Comparison of ENCODE assay signal across 25 cellular contexts in the genomic region with DNA sequence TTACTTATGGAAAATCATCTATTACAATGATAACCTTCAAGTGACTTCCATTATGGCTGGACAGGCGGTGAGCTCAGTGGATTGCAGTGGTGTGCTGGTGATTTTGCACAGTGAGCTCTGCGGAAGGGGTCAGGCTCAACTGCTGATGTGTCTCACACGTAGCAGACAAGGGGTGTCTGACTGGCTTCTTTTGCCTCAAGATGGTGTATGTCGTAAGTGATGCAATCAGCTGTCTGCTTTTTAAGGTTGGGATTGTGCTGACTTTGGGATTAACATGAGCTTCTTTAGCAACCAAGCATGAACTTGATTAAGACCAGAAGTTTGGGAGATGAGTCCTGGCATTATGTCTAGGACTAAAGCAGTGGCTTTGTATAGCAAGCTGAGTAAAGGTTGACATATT. TPM values are rescaled to one million over a fixed set of nuclear protein-coding genes. Genes with fewer than 3 reads are reported as not detected.
A peak's percentile ranks its signal among the peaks of the same experiment; 100 is the strongest.
DNase-seq lines count a peak whose midpoint lies in the region; ATAC-seq, FAIRE-seq and TF ChIP-seq lines count a peak whose summit lies in the region.
"Had no signal": no experiment of that assay in that cellular context is flagged by ENCODE, and none has a peak within 500 bp of the region (broad histone marks: within the 10 kb centered on the region; RNA-seq: fewer than 3 reads in every experiment).

No MANE protein-coding gene starts in this region.

- no TSS peak for BruUV-seq in K562 (replicated peaks; lab: Mats Ljungman, UMichigan)

- no peak overlapping the region for H3K27ac Mint-ChIP-seq in activated CD8-positive, alpha-beta T cell treated with anti-CD3 and anti-CD28 coated beads, Interleukin-2, amount 10 ng/mL, durations not matched to agents 7 days and 5 days
- H3K27ac Mint-ChIP-seq in activated CD8-positive, alpha-beta T cell treated with anti-CD3 and anti-CD28 coated beads for 36 hours, result no peak overlapping the region
- H3K27ac Mint-ChIP-seq in endodermal cell, result no peak overlapping the region
- H3K27ac Mint-ChIP-seq: activated naive CD8-positive, alpha-beta T cell; effector memory CD8-positive, alpha-beta T cell; HFFc6; stimulated activated naive B cell treated with anti-CD40 and anti-IgM and Interleukin-4, amounts not matched to agents 10 μg/mL and 1 μg/mL and 100 μg/mL, for 72 hours had no signal

- no peak for FAIRE-seq in K562 (lab: Jason Lieb, UNC)
- FAIRE-seq: GM12892, GM19239, islet of Langerhans, small intestine, TTC549 had no signal

- peak overlapping the region; percentile 14; the same call in 1 of the 2 replicates for H3K4me2 ChIP-seq in K562 (ENCODE audit: insufficient read depth, low read length)
- H3K4me2 ChIP-seq: PC-9 had no signal

- H3K36me3 ChIP-seq in K562 (ENCODE audit: control insufficient read depth, insufficient read depth, low read length) (peaks cover 60% of the 10 kb centered on the region), uterus (no peaks in the 10 kb centered on the region), endodermal cell (ENCODE audit: control insufficient read depth, insufficient read depth, low read length) (peaks cover 65% of the 10 kb centered on the region)

- H2AFZ ChIP-seq in K562 (ENCODE audit: low read depth, low read length), result no peak overlapping the region
- H2AFZ ChIP-seq: PC-9 had no signal

- peak overlapping the region in 1 of 2 experiments; percentile 38; a peak in 2 of 4 replicates for H3K9ac ChIP-seq in K562 (ENCODE audit: insufficient read depth in 1 of 2, low read depth in 2 of 2, low read length in 2 of 2)
- no peak overlapping the region for H3K9ac ChIP-seq in endodermal cell (ENCODE audit: extremely low read depth, low read length, poor library complexity, severe bottlenecking)

- in situ Hi-C loops in K562 (cut with MboI), result no loop called here

- H3K4me1 Mint-ChIP-seq in activated CD8-positive, alpha-beta T cell treated with anti-CD3 and anti-CD28 coated beads, Interleukin-2, amount 10 ng/mL, durations not matched to agents 7 days and 5 days (ENCODE audit: low read depth), result peaks cover 1% of the 10 kb centered on the region
- H3K4me1 Mint-ChIP-seq in activated CD8-positive, alpha-beta T cell treated with anti-CD3 and anti-CD28 coated beads for 36 hours (ENCODE audit: low read depth), result peaks cover 2% of the 10 kb centered on the region
- H3K4me1 Mint-ChIP-seq in endodermal cell, result peaks cover 13% of the 10 kb centered on the region
- H3K4me1 Mint-ChIP-seq: stimulated activated naive B cell treated with anti-CD40 and anti-IgM and Interleukin-4, amounts not matched to agents 10 μg/mL and 1 μg/mL and 100 μg/mL, for 72 hours had no signal

- H3K27me3 ChIP-seq in K562 (ENCODE audit: control insufficient read depth in 2 of 2, insufficient read depth in 2 of 2, low read length in 2 of 2), result no peaks in the 10 kb centered on the region
- H3K27me3 ChIP-seq in uterus, result no peaks in the 10 kb centered on the region
- H3K27me3 ChIP-seq in endodermal cell (ENCODE audit: control insufficient read depth, insufficient read depth, low read length, poor library complexity, severe bottlenecking), result no peaks in the 10 kb centered on the region
- H3K27me3 ChIP-seq: tibial artery had no signal

- H4K20me1 ChIP-seq in K562 (replicated peaks; ENCODE audit: control insufficient read depth, insufficient read depth, low read length), result 0 out of 2 replicates have a peak, but pooled peaks cover 3% of the 10 kb centered on the region

- DNase-seq in activated CD8-positive, alpha-beta T cell treated with anti-CD3 and anti-CD28 coated beads, Interleukin-2, amount 10 ng/mL, durations not matched to agents 7 days and 5 days, result peak; percentile 1
- no peak for DNase-seq in activated CD8-positive, alpha-beta T cell treated with anti-CD3 and anti-CD28 coated beads for 36 hours
- DNase-seq in K562 (ENCODE audit: extremely low read depth in 1 of 4, low spot score in 3 of 4) (peak in 1 of 4 experiments; percentile 36), fibroblast of villous mesenchyme (ENCODE audit: low read depth) (peak; percentile 95), uterus (peak; percentile 31 to 48), endodermal cell (no peak), cortex of kidney (lab: John Stamatoyannopoulos, UW) (no peak), hepatic stellate cell (ENCODE audit: low spot score) (no peak)
- DNase-seq: 8988T; Caco-2; effector memory CD8-positive, alpha-beta T cell; HFFc6; Kasumi-1; NCI-H226; PC-9; SIG-M5; small intestine; stimulated activated naive B cell treated with anti-CD40 and anti-IgM and Interleukin-4, amounts not matched to agents 10 μg/mL and 1 μg/mL and 100 μg/mL, for 72 hours; tibial artery had no signal

- no peaks in the 10 kb centered on the region for H3K9me1 ChIP-seq in K562 (ENCODE audit: control insufficient read depth, insufficient read depth, low read length)

- CTCF ChIA-PET in activated CD8-positive, alpha-beta T cell treated with anti-CD3 and anti-CD28 coated beads, Interleukin-2, amount 10 ng/mL, durations not matched to agents 7 days and 5 days (lab: Charles Lee), result interaction anchor here (1.1 kb wide), 1 partner anchor 61 kb away, joined by 4 read pairs; no protein-coding TSS in a partner anchor
- CTCF ChIA-PET in activated CD8-positive, alpha-beta T cell treated with anti-CD3 and anti-CD28 coated beads for 36 hours (lab: Charles Lee), result no interaction called here
- CTCF ChIA-PET in K562 (lab: Yijun Ruan, JAX; ENCODE audit: low intra/inter-chr PET ratio), result no interaction called here

- no peak for TF ChIP-seq POLR2A in K562 (conservative IDR thresholded peaks at IDR 0.05)
- TF ChIP-seq POLR2A in uterus (IDR thresholded peaks at IDR 0.05), result no peak

- no peak overlapping the region; the same call in 1 of the 3 replicates for H3K27ac ChIP-seq in K562 (ENCODE audit: extremely low read depth, low read depth, low read length)
- H3K27ac ChIP-seq in uterus, result peak overlapping the region; percentile 23 to 84
- H3K27ac ChIP-seq in endodermal cell (ENCODE audit: low read depth, low read length), result no peak overlapping the region
- H3K27ac ChIP-seq: PC-9, tibial artery had no signal

- H3K9me3 Mint-ChIP-seq in activated CD8-positive, alpha-beta T cell treated with anti-CD3 and anti-CD28 coated beads, Interleukin-2, amount 10 ng/mL, durations not matched to agents 7 days and 5 days (ENCODE audit: insufficient read depth), result no peaks in the 10 kb centered on the region
- H3K9me3 Mint-ChIP-seq in activated CD8-positive, alpha-beta T cell treated with anti-CD3 and anti-CD28 coated beads for 36 hours, result no peaks in the 10 kb centered on the region
- no peaks in the 10 kb centered on the region for H3K9me3 Mint-ChIP-seq in endodermal cell
- H3K9me3 Mint-ChIP-seq: effector memory CD8-positive, alpha-beta T cell; HFFc6; stimulated activated naive B cell treated with anti-CD40 and anti-IgM and Interleukin-4, amounts not matched to agents 10 μg/mL and 1 μg/mL and 100 μg/mL, for 72 hours had no signal

- no peak for TF ChIP-seq RAD21 in K562 (CRISPR knock-in tag; conservative IDR thresholded peaks at IDR 0.05 in 1 of 2, IDR thresholded peaks at IDR 0.05 in 1 of 2)

- ATAC-seq in activated CD8-positive, alpha-beta T cell treated with anti-CD3 and anti-CD28 coated beads, Interleukin-2, amount 10 ng/mL, durations not matched to agents 7 days and 5 days, result no peak
- no peak for ATAC-seq in activated CD8-positive, alpha-beta T cell treated with anti-CD3 and anti-CD28 coated beads for 36 hours
- ATAC-seq in K562, result peak; percentile 72
- ATAC-seq: effector memory CD8-positive, alpha-beta T cell; stimulated activated naive B cell treated with anti-CD40 and anti-IgM and Interleukin-4, amounts not matched to agents 10 μg/mL and 1 μg/mL and 100 μg/mL, for 72 hours had no signal

- 54% methylated on average over 4 of the region's 4 CpGs for WGBS in K562 (ENCODE audit: insufficient coverage, low coverage, missing lambda C conversion rate)
- 97 to 100% methylated on average over 3 to 4 of the region's 4 CpGs for WGBS in endodermal cell (ENCODE audit: insufficient coverage in 1 of 2, insufficient read length in 1 of 2), 2 experiments

- no peak overlapping the region for H3K4me3 Mint-ChIP-seq in activated CD8-positive, alpha-beta T cell treated with anti-CD3 and anti-CD28 coated beads, Interleukin-2, amount 10 ng/mL, durations not matched to agents 7 days and 5 days
- no peak overlapping the region for H3K4me3 Mint-ChIP-seq in activated CD8-positive, alpha-beta T cell treated with anti-CD3 and anti-CD28 coated beads for 36 hours
- no peak overlapping the region for H3K4me3 Mint-ChIP-seq in endodermal cell
- H3K4me3 Mint-ChIP-seq: activated naive CD8-positive, alpha-beta T cell; effector memory CD8-positive, alpha-beta T cell; HFFc6; stimulated activated naive B cell treated with anti-CD40 and anti-IgM and Interleukin-4, amounts not matched to agents 10 μg/mL and 1 μg/mL and 100 μg/mL, for 72 hours had no signal

- TF ChIP-seq CTCF in activated CD8-positive, alpha-beta T cell treated with anti-CD3 and anti-CD28 coated beads for 36 hours (IDR thresholded peaks at IDR 0.05), result no peak
- no peak for TF ChIP-seq CTCF in K562 (IDR thresholded peaks at IDR 0.05 in 2 of 3, conservative IDR thresholded peaks at IDR 0.05 in 1 of 3; ENCODE audit: insufficient read depth in 2 of 3, low read depth in 1 of 3, low read length in 3 of 3)
- TF ChIP-seq CTCF in fibroblast of villous mesenchyme (IDR thresholded peaks at IDR 0.05; ENCODE audit: insufficient read depth, low read depth, low read length), result no peak
- no peak for TF ChIP-seq CTCF in uterus (IDR thresholded peaks at IDR 0.05)
- no peak for TF ChIP-seq CTCF in endodermal cell (conservative IDR thresholded peaks at IDR 0.05)

- no peaks in the 10 kb centered on the region for H3K9me3 ChIP-seq in K562 (replicated peaks; ENCODE audit: control insufficient read depth, insufficient read depth, low read depth, low read length)
- no peaks in the 10 kb centered on the region for H3K9me3 ChIP-seq in uterus
- no peaks in the 10 kb centered on the region for H3K9me3 ChIP-seq in endodermal cell (ENCODE audit: control insufficient read depth, low read length)
- H3K9me3 ChIP-seq: Caco-2, tibial artery had no signal

- peaks cover 0 to 43% of the 10 kb centered on the region in 2 experiments for H3K4me1 ChIP-seq in K562 (replicated peaks in 1 of 2; ENCODE audit: control insufficient read depth in 2 of 2, insufficient read depth in 2 of 2, low read length in 2 of 2)
- no peaks in the 10 kb centered on the region for H3K4me1 ChIP-seq in uterus
- peaks cover 16% of the 10 kb centered on the region for H3K4me1 ChIP-seq in endodermal cell (ENCODE audit: control insufficient read depth, insufficient read depth, low read length)
- H3K4me1 ChIP-seq: Caco-2 had no signal

- no peaks in the 10 kb centered on the region for H3K79me2 ChIP-seq in K562 (ENCODE audit: control insufficient read depth, insufficient read depth, low read length)

- H3K4me3 ChIP-seq in K562, result no peak overlapping the region
- H3K4me3 ChIP-seq in fibroblast of villous mesenchyme (ENCODE audit: low read depth, low read length), result no peak overlapping the region
- H3K4me3 ChIP-seq in uterus, result no peak overlapping the region
- no peak overlapping the region for H3K4me3 ChIP-seq in endodermal cell (ENCODE audit: low read length)
- H3K4me3 ChIP-seq: lung, PC-9, tibial artery had no signal

- no peak; the same call in 1 of the 2 replicates for TF ChIP-seq EP300 in K562 (IDR thresholded peaks at IDR 0.05; ENCODE audit: low read length)

- intact Hi-C loops in activated CD8-positive, alpha-beta T cell treated with anti-CD3 and anti-CD28 coated beads for 36 hours (cut with micrococcal nuclease), result no loop called here
- intact Hi-C loops in K562 (cut with micrococcal nuclease), result no loop called here
- intact Hi-C loops in uterus (cut with DNase I; ENCODE audit: low total_unique reads), result no loop called here

- peaks cover 61% of the 10 kb centered on the region for H3K36me3 Mint-ChIP-seq in activated CD8-positive, alpha-beta T cell treated with anti-CD3 and anti-CD28 coated beads, Interleukin-2, amount 10 ng/mL, durations not matched to agents 7 days and 5 days (ENCODE audit: low read depth)
- H3K36me3 Mint-ChIP-seq in activated CD8-positive, alpha-beta T cell treated with anti-CD3 and anti-CD28 coated beads for 36 hours (ENCODE audit: low read depth), result peaks cover 48% of the 10 kb centered on the region
- H3K36me3 Mint-ChIP-seq in endodermal cell (ENCODE audit: low read depth), result peaks cover 23% of the 10 kb centered on the region

- POLR2A ChIA-PET in activated CD8-positive, alpha-beta T cell treated with anti-CD3 and anti-CD28 coated beads, Interleukin-2, amount 10 ng/mL, durations not matched to agents 7 days and 5 days (lab: Charles Lee), result no interaction called here
- POLR2A ChIA-PET in activated CD8-positive, alpha-beta T cell treated with anti-CD3 and anti-CD28 coated beads for 36 hours (lab: Charles Lee), result no interaction called here
- POLR2A ChIA-PET in K562 (lab: Yijun Ruan, JAX), result interaction anchor here (0.8 to 2.1 kb wide), 7 partner anchors 9 to 198 kb away, joined by 3 to 8 read pairs (median 4); no protein-coding TSS in a partner anchor

- H3K27me3 Mint-ChIP-seq in activated CD8-positive, alpha-beta T cell treated with anti-CD3 and anti-CD28 coated beads, Interleukin-2, amount 10 ng/mL, durations not matched to agents 7 days and 5 days (ENCODE audit: low read depth), result no peaks in the 10 kb centered on the region
- H3K27me3 Mint-ChIP-seq in activated CD8-positive, alpha-beta T cell treated with anti-CD3 and anti-CD28 coated beads for 36 hours, result no peaks in the 10 kb centered on the region
- no peaks in the 10 kb centered on the region for H3K27me3 Mint-ChIP-seq in endodermal cell (ENCODE audit: insufficient read depth)
- H3K27me3 Mint-ChIP-seq: activated naive CD8-positive, alpha-beta T cell; effector memory CD8-positive, alpha-beta T cell; stimulated activated naive B cell treated with anti-CD40 and anti-IgM and Interleukin-4, amounts not matched to agents 10 μg/mL and 1 μg/mL and 100 μg/mL, for 72 hours had no signal

RNA-seq across cellular contexts. Expression of a gene that starts 49.5 kb away (rescaled TPM):
- 10 to 100 TPM; 45.4 to 50.4 TPM for total RNA-seq in activated CD8-positive, alpha-beta T cell treated with anti-CD3 and anti-CD28 coated beads, Interleukin-2, amount 10 ng/mL, durations not matched to agents 7 days and 5 days
- 10 to 100 TPM; 56.0 to 67.2 TPM for total RNA-seq in activated CD8-positive, alpha-beta T cell treated with anti-CD3 and anti-CD28 coated beads for 36 hours
- 24.4 and 43.5 TPM in 2 replicates for total RNA-seq in K562 (2011; cell fraction: chromatin; rRNA removed; ENCODE audit: low replicate concordance)
- total RNA-seq in K562 (2011; cell fraction: nucleolus; rRNA removed), result 6.7 and 11.4 TPM in 2 replicates
- total RNA-seq in K562 (2011; cell fraction: nucleoplasm; rRNA removed), result 21.4 and 33.4 TPM in 2 replicates
- total RNA-seq in K562 (2014; rRNA removed) (10.6 and 11.9 TPM in 2 replicates), K562 (2014; rRNA removed; fragmentation: Illumina TruSeq; extraction: Trizol) (21.6 and 26.1 TPM in 2 replicates), K562 (2015; rRNA removed; fragmentation: Illumina TruSeq; extraction: Trizol) (22.4 and 24.6 TPM in 2 replicates), K562 (2021) (20.9 and 22.1 TPM in 2 replicates), fibroblast of villous mesenchyme (9.0 and 13.8 TPM in 2 replicates), uterus (10 to 100 TPM; 10.3 to 32.1 (median 21.3) TPM), endodermal cell (10 to 100 TPM; 38.5 to 52.2 TPM)
- polyA plus RNA-seq in K562 (2011; rRNA removed) (36.9 and 40.1 TPM in 2 replicates), K562 (2014; fragmentation: Illumina TruSeq; extraction: Trizol) (21.6 and 25.2 TPM in 2 replicates), K562 (2014; fragmentation: Nextera tagmentation; extraction: Ambion mirVana) (10 to 100 TPM; 27.2 to 28.6 TPM), K562 (2014; rRNA removed) (19.5 and 20.8 TPM in 2 replicates)
- polyA plus RNA-seq in K562 (2011; cell fraction: cytosol; rRNA removed), result 12.5 and 13.1 TPM in 2 replicates
- polyA plus RNA-seq in K562 (2011; cell fraction: nucleus; rRNA removed), result 45.2 and 49.2 TPM in 2 replicates
- 13.1 and 17.4 TPM in 2 replicates for polyA plus RNA-seq in K562 (2012)
- 31.6 and 36.8 TPM in 2 replicates for polyA minus RNA-seq in K562 (2011; rRNA and poly(A)+ RNA removed)
- polyA minus RNA-seq in K562 (2011; cell fraction: cytosol; rRNA and poly(A)+ RNA removed), result 6.3 and 11.5 TPM in 2 replicates
- 16.2 and 25.9 TPM in 2 replicates for polyA minus RNA-seq in K562 (2011; cell fraction: nucleus; rRNA and poly(A)+ RNA removed)
- 37.7 TPM for polyA plus RNA-seq in endodermal cell (2013, experiment 1 of 2)
- 31.8 TPM for polyA plus RNA-seq in endodermal cell (2013, experiment 2 of 2)

Comparison
In these comparisons a context has a peak if more than half of its experiments do, and no peak if none do; other contexts are left out.
1. DNase-seq: peak in activated CD8-positive, alpha-beta T cell treated with anti-CD3 and anti-CD28 coated beads, Interleukin-2, amount 10 ng/mL, durations not matched to agents 7 days and 5 days (single experiment), fibroblast of villous mesenchyme (single experiment) and uterus (2 of 2); none in activated CD8-positive, alpha-beta T cell treated with anti-CD3 and anti-CD28 coated beads for 36 hours (single experiment), endodermal cell (single experiment), cortex of kidney (single experiment) and hepatic stellate cell (single experiment).
2. H3K27ac ChIP-seq: peak in uterus (2 of 2); none in K562 (single experiment) and endodermal cell (single experiment).